In genomic region chr11:61967924-61968757, GRCh38 we compare ENCODE assay signal across 1 cellular context.
TF ChIP-seq lines count a peak whose summit lies in the region.

No MANE protein-coding gene starts in this region.

TF ChIP-seq in GM23338, 12 proteins besides CTCF, POLR2A, EP300 and RAD21 (continued from another document):
- TF ChIP-seq ZNF462 (CRISPR knock-in tag; IDR thresholded peaks at IDR 0.05) = no peak
- TF ChIP-seq STAT1 (IDR thresholded peaks at IDR 0.05; ENCODE audit: unreplicated experiment) = no peak
